In the genomic region with DNA sequence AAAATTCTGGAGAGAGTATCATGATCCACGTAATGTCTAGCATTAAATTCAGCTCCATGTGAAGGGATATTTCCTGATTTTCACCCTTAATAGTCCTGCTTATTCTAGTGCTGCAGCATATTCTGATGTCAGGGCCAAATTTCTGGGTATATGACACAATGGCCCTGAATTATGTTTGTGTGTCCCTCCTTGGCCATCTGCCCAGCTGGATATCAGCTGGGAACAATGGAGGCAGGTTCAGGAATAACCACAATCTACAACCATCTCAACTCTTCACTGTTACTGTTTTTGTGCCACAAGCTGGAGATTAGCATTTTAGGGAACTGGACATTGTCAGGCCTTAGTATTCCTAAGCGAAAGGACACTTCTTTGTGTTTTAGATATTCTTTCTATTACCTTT, we compare ENCODE assay signal across 28 cellular contexts. TPM values are rescaled to one million over a fixed set of nuclear protein-coding genes. Genes with fewer than 3 reads are reported as not detected.
"Had no signal": no experiment of that assay in that cellular context is flagged by ENCODE, and none has a peak within 500 bp of the region (broad histone marks: within the 10 kb centered on the region; RNA-seq: fewer than 3 reads in every experiment).

No MANE protein-coding gene starts in this region.

- DNase-seq: activated CD4-positive, alpha-beta memory T cell treated with anti-CD3 and anti-CD28 coated beads for 36 hours; activated CD4-positive, alpha-beta T cell treated with anti-CD3 and anti-CD28 coated beads, Interleukin-2, amount 10 ng/mL, durations not matched to agents 7 days and 5 days; activated CD4-positive, CD25-positive, alpha-beta regulatory T cell; activated CD8-positive, alpha-beta memory T cell treated with anti-CD3 and anti-CD28 coated beads for 24 hours; activated effector memory CD4-positive, alpha-beta T cell treated with anti-CD3 and anti-CD28 coated beads, Interleukin-2, amount 50 U/mL, for 16 hours; activated naive CD4-positive, alpha-beta T cell treated with Interleukin-2 at 50 U/mL for 16 hours; activated naive CD8-positive, alpha-beta T cell treated with anti-CD3 and anti-CD28 coated beads, Interleukin-2, amount 50 U/mL, for 24 hours; activated T-cell treated with anti-CD3 and anti-CD28 coated beads, Interleukin-2, amount 50 U/mL, for 4 hours; amniotic stem cell; body of pancreas; central memory CD4-positive, alpha-beta T cell; KBM-7; NCI-H1092; NCI-H1417; NCI-H446; NCI-H524; NCI-H774; NK-92 treated with Interleukin-12 subunit alpha and Interleukin-12 subunit beta, amount 100 ng/mL, for 24 hours; Peyer's patch; SHP77; T-helper 1 cell had no signal

- H3K27ac Mint-ChIP-seq: activated CD4-positive, alpha-beta memory T cell treated with anti-CD3 and anti-CD28 coated beads for 36 hours; activated CD4-positive, alpha-beta T cell treated with anti-CD3 and anti-CD28 coated beads, Interleukin-2, amount 10 ng/mL, durations not matched to agents 7 days and 5 days; activated naive CD4-positive, alpha-beta T cell treated with anti-CD3 and anti-CD28 coated beads, Interleukin-2, amount 50 U/mL, for 72 hours; activated naive CD8-positive, alpha-beta T cell treated with anti-CD3 and anti-CD28 coated beads, Interleukin-2, amount 50 U/mL, for 24 hours had no signal

- H3K27ac ChIP-seq: ascending aorta, body of pancreas, Peyer's patch, RWPE1, SJSA1, VCaP had no signal

- ATAC-seq: activated naive CD4-positive, alpha-beta T cell treated with anti-CD3 and anti-CD28 coated beads, Interleukin-2, amount 50 U/mL, for 72 hours; activated naive CD8-positive, alpha-beta T cell treated with anti-CD3 and anti-CD28 coated beads, Interleukin-2, amount 50 U/mL, for 24 hours; activated T-cell treated with anti-CD3 and anti-CD28 coated beads, Interleukin-2, amount 50 U/mL, for 4 hours; body of pancreas had no signal

- H3K36me3 Mint-ChIP-seq: activated CD4-positive, alpha-beta memory T cell treated with anti-CD3 and anti-CD28 coated beads for 36 hours had no signal

- H3K9me3 Mint-ChIP-seq: activated CD4-positive, alpha-beta memory T cell treated with anti-CD3 and anti-CD28 coated beads for 36 hours; activated CD4-positive, alpha-beta T cell treated with anti-CD3 and anti-CD28 coated beads, Interleukin-2, amount 10 ng/mL, durations not matched to agents 7 days and 5 days; activated naive CD4-positive, alpha-beta T cell treated with anti-CD3 and anti-CD28 coated beads, Interleukin-2, amount 50 U/mL, for 72 hours; activated naive CD8-positive, alpha-beta T cell treated with anti-CD3 and anti-CD28 coated beads, Interleukin-2, amount 50 U/mL, for 24 hours; activated T-cell treated with anti-CD3 and anti-CD28 coated beads, Interleukin-2, amount 50 U/mL, for 4 hours had no signal

- H3K4me3 Mint-ChIP-seq: activated CD4-positive, alpha-beta memory T cell treated with anti-CD3 and anti-CD28 coated beads for 36 hours; activated CD4-positive, alpha-beta T cell treated with anti-CD3 and anti-CD28 coated beads, Interleukin-2, amount 10 ng/mL, durations not matched to agents 7 days and 5 days; activated naive CD8-positive, alpha-beta T cell treated with anti-CD3 and anti-CD28 coated beads, Interleukin-2, amount 50 U/mL, for 24 hours; activated T-cell treated with anti-CD3 and anti-CD28 coated beads, Interleukin-2, amount 50 U/mL, for 4 hours had no signal

- H3K9me3 ChIP-seq: ascending aorta, body of pancreas, Peyer's patch, SJSA1 had no signal

- H3K36me3 ChIP-seq: ascending aorta, Peyer's patch had no signal

- H3K4me1 ChIP-seq: ascending aorta, Peyer's patch had no signal

- FAIRE-seq: bronchial epithelial cell had no signal

- H3K4me3 ChIP-seq: ascending aorta, body of pancreas, Peyer's patch, SJSA1 had no signal

- H3K4me1 Mint-ChIP-seq: activated CD4-positive, alpha-beta T cell treated with anti-CD3 and anti-CD28 coated beads, Interleukin-2, amount 10 ng/mL, durations not matched to agents 7 days and 5 days; activated naive CD8-positive, alpha-beta T cell treated with anti-CD3 and anti-CD28 coated beads, Interleukin-2, amount 50 U/mL, for 24 hours had no signal

- H3K27me3 ChIP-seq: ascending aorta, body of pancreas, Peyer's patch, SJSA1 had no signal

RNA-seq across cellular contexts. Expression of a gene that starts 3.5 kb away (rescaled TPM):
- total RNA-seq: activated CD4-positive, alpha-beta memory T cell treated with anti-CD3 and anti-CD28 coated beads for 36 hours; activated CD4-positive, alpha-beta T cell treated with anti-CD3 and anti-CD28 coated beads, Interleukin-2, amount 10 ng/mL, durations not matched to agents 7 days and 5 days; activated naive CD4-positive, alpha-beta T cell treated with anti-CD3 and anti-CD28 coated beads, Interleukin-2, amount 50 U/mL, for 72 hours; activated T-cell treated with anti-CD3 and anti-CD28 coated beads, Interleukin-2, amount 50 U/mL, for 4 hours; T-helper 2 cell treated with Interferon-gamma antibody and Interleukin-4, amounts not matched to agents 100 ng/mL and 5 ng/mL, for 36 hours had no signal
